19 cellular contexts compared by ENCODE assay signal in the genomic region with DNA sequence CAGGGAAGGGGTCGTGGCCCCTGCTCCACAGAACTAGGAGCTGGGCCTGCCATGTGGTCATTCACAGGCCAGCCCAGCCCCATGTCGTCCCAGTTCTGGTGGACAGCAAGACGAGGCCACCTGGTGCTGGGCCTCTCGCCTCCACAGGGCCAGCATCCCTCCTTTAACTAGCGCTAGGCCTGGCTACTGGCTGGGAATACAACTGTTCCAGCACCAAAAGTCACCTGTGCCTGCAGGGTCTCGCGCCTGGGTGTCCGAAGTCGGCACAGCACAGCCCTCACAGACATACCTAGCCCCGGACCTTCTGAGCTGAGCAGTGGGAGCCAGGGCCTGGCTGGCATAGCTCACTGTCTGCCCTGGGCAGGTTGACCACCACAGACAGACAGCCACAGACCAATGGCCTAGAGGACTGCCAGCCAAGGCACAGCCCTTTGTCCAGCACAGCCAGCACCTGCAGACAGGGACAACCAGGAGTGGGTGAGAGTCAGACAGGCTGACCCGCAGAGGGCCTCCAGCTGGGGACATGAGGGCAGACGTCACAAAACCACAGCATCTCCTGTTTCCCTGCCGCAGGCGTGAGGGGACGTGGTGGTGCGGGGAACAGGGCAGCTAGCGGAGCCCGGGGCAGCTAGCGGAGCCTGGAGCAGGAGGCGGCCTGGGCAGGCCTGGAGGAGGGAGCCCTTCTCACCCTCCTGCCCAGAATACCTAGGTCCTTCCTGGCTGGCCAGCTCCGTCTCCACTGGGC. TPM values are rescaled to one million over a fixed set of nuclear protein-coding genes. Genes with fewer than 3 reads are reported as not detected.
"Had no signal": no experiment of that assay in that cellular context is flagged by ENCODE, and none has a peak within 500 bp of the region (broad histone marks: within the 10 kb centered on the region; RNA-seq: fewer than 3 reads in every experiment).

No MANE protein-coding gene starts in this region.

- H3K27ac ChIP-seq: foreskin keratinocyte, ovary, prostate gland, right atrium auricular region, skin epidermis, tibial artery had no signal

- H3K9me3 ChIP-seq: ovary, prostate gland, right atrium auricular region, tibial artery had no signal

- ATAC-seq: activated T-cell treated with anti-CD3 and anti-CD28 coated beads, Interleukin-2, amount 50 U/mL, for 4 hours; foreskin keratinocyte; left ventricle myocardium superior; natural killer cell; stimulated activated naive CD8-positive, alpha-beta T cell treated with anti-CD3 and anti-CD28 coated beads, Interleukin-15, amount 100 ng/mL, for 72 hours; WTC11 had no signal

- H3K36me3 ChIP-seq: ovary, prostate gland, right atrium auricular region, tibial artery had no signal

- H3K27me3 ChIP-seq: ovary, right atrium auricular region had no signal

- H3K4me3 ChIP-seq: ovary, prostate gland, right atrium auricular region, skin epidermis, tibial artery had no signal

- H3K4me1 ChIP-seq: right atrium auricular region had no signal

- DNase-seq: activated CD4-positive, alpha-beta T cell treated with anti-CD3 and anti-CD28 coated beads, Interleukin-2, amount 50 U/mL, for 4 hours; activated CD8-positive, alpha-beta memory T cell treated with anti-CD3 and anti-CD28 coated beads for 24 hours; activated CD8-positive, alpha-beta memory T cell treated with anti-CD3 and anti-CD28 coated beads, Interleukin-2, amount 50 U/mL, for 4 hours; activated naive CD4-positive, alpha-beta T cell; activated T-cell treated with anti-CD3 and anti-CD28 coated beads, Interleukin-2, amount 50 U/mL, for 4 hours; effector memory CD4-positive, alpha-beta T cell; foreskin keratinocyte; left ventricle myocardium superior; mammary epithelial cell; natural killer cell; ovary; stimulated activated CD4-positive, alpha-beta T cell treated with anti-CD3 and anti-CD28 coated beads, Interleukin-1b, Interleukin-23, amount 100 ng/mL, for 48 hours; stimulated activated naive CD8-positive, alpha-beta T cell treated with anti-CD3 and anti-CD28 coated beads, Interleukin-15, amount 100 ng/mL, for 72 hours; T-helper 9 cell; tibial artery had no signal

RNA-seq across cellular contexts. Expression of a gene that starts 37.8 kb away (rescaled TPM):
- polyA plus RNA-seq: foreskin keratinocyte, mammary epithelial cell, ovary had no signal
